1 cellular context compared by ENCODE assay signal in the genomic region with DNA sequence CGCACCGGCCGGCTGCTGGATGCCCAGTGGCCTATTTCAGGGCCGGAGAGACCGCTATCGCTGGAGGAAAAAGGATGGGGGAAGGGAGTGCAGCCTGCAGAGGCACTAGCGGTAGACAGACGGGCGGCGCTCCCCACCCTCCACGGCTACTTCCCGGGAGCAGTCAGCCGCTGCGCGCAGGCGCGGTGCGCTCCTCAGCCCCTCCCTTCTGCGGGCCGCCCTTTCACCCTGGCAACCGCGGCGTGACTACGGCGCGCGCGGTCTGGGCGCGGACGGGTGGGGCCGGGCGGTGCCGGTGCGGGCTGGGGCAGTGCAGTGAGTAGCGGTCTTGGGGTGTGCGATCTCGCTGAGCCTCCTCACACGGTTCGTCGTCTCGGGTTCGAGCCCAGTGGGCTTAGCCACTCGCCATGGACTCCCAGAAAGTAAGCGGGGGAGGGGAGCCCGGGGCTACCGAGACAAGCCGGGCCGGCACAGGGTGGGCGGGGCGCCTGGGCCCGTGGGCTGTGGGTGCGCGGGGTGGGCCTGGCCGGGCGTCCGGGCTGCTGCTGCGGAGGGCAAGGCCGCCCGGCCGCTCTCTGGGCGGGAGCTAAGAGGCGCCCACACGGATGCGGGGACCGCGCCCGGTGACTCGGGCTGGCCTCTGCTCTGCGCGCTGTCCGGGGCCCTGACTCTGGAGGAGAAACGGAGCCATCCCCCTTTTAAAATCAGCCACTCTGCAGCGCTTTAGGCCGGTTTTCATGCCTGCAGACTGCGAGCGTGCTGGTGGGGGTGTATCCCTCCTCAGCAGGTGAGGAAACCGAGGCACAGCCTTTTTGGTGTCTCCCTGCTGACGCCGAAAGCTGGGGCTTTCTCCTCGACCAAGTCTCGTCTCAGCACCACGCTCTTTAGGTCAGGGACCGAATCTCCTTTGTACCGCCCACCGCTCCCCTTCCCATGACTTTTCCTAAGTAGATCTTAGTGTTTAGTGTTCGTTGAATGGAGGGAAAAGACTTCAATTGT.
TF ChIP-seq lines count a peak whose summit lies in the region.

TSS of gene FSD1L (plus strand) at position 221 of the 999 bp plus-strand sequence. CDS start at position 408, 187 bp downstream.

TF ChIP-seq in HEK293, 187 proteins besides CTCF, POLR2A, EP300 and RAD21 (continued from another document and continues in another):
- TF ChIP-seq ZNF366 (tag by site-specific recombination; conservative IDR thresholded peaks at IDR 0.05) (no peak), ZFP37 (tag by site-specific recombination; IDR thresholded peaks at IDR 0.05) (no peak), ZNF146 (tag by site-specific recombination; IDR thresholded peaks at IDR 0.05) (no peak), SP2 (tag by site-specific recombination; IDR thresholded peaks at IDR 0.05) (peak; percentile 34; the same call in 1 of the 2 replicates), GLIS1 (tag by site-specific recombination; IDR thresholded peaks at IDR 0.05) (peak; percentile 7; the same call in 1 of the 2 replicates), GLI2 (tag by site-specific recombination; IDR thresholded peaks at IDR 0.05; ENCODE audit: borderline replicate concordance, low read depth) (no peak), SCRT2 (tag by site-specific recombination; IDR thresholded peaks at IDR 0.05) (no peak), ZNF404 (tag by site-specific recombination; IDR thresholded peaks at IDR 0.05) (no peak), ZBTB20 (tag by site-specific recombination; IDR thresholded peaks at IDR 0.05) (peak; percentile 70), ZNF114 (tag by site-specific recombination; IDR thresholded peaks at IDR 0.05) (no peak), KLF7 (tag by site-specific recombination; IDR thresholded peaks at IDR 0.05; ENCODE audit: borderline replicate concordance) (peak; percentile 58; the same call in 1 of the 2 replicates), PRDM10 (tag by site-specific recombination; IDR thresholded peaks at IDR 0.05) (peak; percentile 50), ZNF248 (tag by site-specific recombination; IDR thresholded peaks at IDR 0.05) (no peak), ZNF19 (tag by site-specific recombination; IDR thresholded peaks at IDR 0.05; ENCODE audit: low read depth) (no peak), HOXA7 (CRISPR knock-in tag; IDR thresholded peaks at IDR 0.05; ENCODE audit: borderline replicate concordance) (no peak), ZNF132 (tag by site-specific recombination; IDR thresholded peaks at IDR 0.05; ENCODE audit: borderline replicate concordance) (no peak), ZNF169 (tag by site-specific recombination; IDR thresholded peaks at IDR 0.05) (no peak), KLF9 (tag by site-specific recombination; IDR thresholded peaks at IDR 0.05; ENCODE audit: low read depth) (peak; percentile 70; the same call in 1 of the 2 replicates), ZIC2 (tag by site-specific recombination; IDR thresholded peaks at IDR 0.05) (no peak), REPIN1 (tag by site-specific recombination; IDR thresholded peaks at IDR 0.05; ENCODE audit: low read depth) (0 out of 2 replicates have a peak, but pooled peaks have one; percentile 3), ZNF704 (tag by site-specific recombination; IDR thresholded peaks at IDR 0.05) (no peak), PRDM1 (tag by site-specific recombination; IDR thresholded peaks at IDR 0.05) (no peak), WT1 (tag by site-specific recombination; IDR thresholded peaks at IDR 0.05) (0 out of 2 replicates have a peak, but pooled peaks have one; percentile 19), ZBTB48 (tag by site-specific recombination; IDR thresholded peaks at IDR 0.05) (peak; percentile 53; the same call in 1 of the 2 replicates), ZNF670 (tag by site-specific recombination; IDR thresholded peaks at IDR 0.05; ENCODE audit: low read depth) (no peak), ZNF580 (tag by site-specific recombination; IDR thresholded peaks at IDR 0.05) (no peak), ZBTB6 (tag by site-specific recombination; IDR thresholded peaks at IDR 0.05) (no peak), PRDM2 (tag by site-specific recombination; IDR thresholded peaks at IDR 0.05; ENCODE audit: borderline replicate concordance) (no peak), ZNF48 (tag by site-specific recombination; IDR thresholded peaks at IDR 0.05) (no peak), MYNN (tag by site-specific recombination; IDR thresholded peaks at IDR 0.05; ENCODE audit: borderline replicate concordance) (peak; percentile 57; the same call in 1 of the 2 replicates)
- TF ChIP-seq, protein P1, sequence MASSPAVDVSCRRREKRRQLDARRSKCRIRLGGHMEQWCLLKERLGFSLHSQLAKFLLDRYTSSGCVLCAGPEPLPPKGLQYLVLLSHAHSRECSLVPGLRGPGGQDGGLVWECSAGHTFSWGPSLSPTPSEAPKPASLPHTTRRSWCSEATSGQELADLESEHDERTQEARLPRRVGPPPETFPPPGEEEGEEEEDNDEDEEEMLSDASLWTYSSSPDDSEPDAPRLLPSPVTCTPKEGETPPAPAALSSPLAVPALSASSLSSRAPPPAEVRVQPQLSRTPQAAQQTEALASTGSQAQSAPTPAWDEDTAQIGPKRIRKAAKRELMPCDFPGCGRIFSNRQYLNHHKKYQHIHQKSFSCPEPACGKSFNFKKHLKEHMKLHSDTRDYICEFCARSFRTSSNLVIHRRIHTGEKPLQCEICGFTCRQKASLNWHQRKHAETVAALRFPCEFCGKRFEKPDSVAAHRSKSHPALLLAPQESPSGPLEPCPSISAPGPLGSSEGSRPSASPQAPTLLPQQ (tag by site-specific recombination; IDR thresholded peaks at IDR 0.05): peak; percentile 94
- TF ChIP-seq, protein P2, sequence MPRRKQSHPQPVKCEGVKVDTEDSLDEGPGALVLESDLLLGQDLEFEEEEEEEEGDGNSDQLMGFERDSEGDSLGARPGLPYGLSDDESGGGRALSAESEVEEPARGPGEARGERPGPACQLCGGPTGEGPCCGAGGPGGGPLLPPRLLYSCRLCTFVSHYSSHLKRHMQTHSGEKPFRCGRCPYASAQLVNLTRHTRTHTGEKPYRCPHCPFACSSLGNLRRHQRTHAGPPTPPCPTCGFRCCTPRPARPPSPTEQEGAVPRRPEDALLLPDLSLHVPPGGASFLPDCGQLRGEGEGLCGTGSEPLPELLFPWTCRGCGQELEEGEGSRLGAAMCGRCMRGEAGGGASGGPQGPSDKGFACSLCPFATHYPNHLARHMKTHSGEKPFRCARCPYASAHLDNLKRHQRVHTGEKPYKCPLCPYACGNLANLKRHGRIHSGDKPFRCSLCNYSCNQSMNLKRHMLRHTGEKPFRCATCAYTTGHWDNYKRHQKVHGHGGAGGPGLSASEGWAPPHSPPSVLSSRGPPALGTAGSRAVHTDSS (tag by site-specific recombination; IDR thresholded peaks at IDR 0.05): no peak
- TF ChIP-seq, protein P3, sequence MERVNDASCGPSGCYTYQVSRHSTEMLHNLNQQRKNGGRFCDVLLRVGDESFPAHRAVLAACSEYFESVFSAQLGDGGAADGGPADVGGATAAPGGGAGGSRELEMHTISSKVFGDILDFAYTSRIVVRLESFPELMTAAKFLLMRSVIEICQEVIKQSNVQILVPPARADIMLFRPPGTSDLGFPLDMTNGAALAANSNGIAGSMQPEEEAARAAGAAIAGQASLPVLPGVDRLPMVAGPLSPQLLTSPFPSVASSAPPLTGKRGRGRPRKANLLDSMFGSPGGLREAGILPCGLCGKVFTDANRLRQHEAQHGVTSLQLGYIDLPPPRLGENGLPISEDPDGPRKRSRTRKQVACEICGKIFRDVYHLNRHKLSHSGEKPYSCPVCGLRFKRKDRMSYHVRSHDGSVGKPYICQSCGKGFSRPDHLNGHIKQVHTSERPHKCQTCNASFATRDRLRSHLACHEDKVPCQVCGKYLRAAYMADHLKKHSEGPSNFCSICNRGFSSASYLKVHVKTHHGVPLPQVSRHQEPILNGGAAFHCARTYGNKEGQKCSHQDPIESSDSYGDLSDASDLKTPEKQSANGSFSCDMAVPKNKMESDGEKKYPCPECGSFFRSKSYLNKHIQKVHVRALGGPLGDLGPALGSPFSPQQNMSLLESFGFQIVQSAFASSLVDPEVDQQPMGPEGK (tag by site-specific recombination; IDR thresholded peaks at IDR 0.05): peak; percentile 40; the same call in 1 of the 2 replicates
- TF ChIP-seq, protein P4, sequence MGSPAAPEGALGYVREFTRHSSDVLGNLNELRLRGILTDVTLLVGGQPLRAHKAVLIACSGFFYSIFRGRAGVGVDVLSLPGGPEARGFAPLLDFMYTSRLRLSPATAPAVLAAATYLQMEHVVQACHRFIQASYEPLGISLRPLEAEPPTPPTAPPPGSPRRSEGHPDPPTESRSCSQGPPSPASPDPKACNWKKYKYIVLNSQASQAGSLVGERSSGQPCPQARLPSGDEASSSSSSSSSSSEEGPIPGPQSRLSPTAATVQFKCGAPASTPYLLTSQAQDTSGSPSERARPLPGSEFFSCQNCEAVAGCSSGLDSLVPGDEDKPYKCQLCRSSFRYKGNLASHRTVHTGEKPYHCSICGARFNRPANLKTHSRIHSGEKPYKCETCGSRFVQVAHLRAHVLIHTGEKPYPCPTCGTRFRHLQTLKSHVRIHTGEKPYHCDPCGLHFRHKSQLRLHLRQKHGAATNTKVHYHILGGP (tag by site-specific recombination; IDR thresholded peaks at IDR 0.05): no peak
